ENCODE assay signal across 8 cellular contexts in the genomic region with DNA sequence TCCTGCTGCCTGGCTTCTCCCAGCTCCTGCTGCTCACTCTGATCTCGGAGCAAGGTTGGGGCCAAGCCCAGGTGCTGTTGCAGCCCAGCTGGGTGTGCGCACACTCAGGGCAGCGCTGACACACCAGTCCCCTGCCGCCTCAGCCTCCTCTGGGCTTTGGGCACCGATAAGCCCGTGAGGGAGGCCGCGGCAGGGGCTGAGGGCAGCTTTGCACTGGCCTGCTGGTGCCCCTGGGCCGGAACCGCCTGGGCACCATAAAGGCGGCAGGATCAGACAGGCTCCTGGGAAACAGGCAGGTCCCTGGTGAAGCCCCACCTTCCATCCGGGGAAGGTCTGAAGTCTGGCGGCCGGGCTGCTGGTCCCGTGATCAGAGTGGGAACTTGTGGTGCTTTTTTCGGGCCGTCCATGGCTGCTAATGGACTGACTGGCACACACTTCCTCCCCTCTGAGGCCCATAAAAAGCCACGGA.
DNase-seq lines count a peak whose midpoint lies in the region; ATAC-seq lines count a peak whose summit lies in the region.

No MANE protein-coding gene starts in this region.

- no peaks in the 10 kb centered on the region for H3K9me3 ChIP-seq in subcutaneous abdominal adipose tissue (ENCODE audit: control insufficient read depth in 5 of 5, low read length in 5 of 5)

- H3K27me3 Mint-ChIP-seq in activated naive CD4-positive, alpha-beta T cell treated with anti-CD3 and anti-CD28 coated beads, Interleukin-2, amount 50 U/mL, for 24 hours = peaks cover 23% of the 10 kb centered on the region

- no peak overlapping the region for H3K27ac ChIP-seq in subcutaneous abdominal adipose tissue (ENCODE audit: low read depth, low read length)

- peaks cover 4% of the 10 kb centered on the region for H3K4me1 Mint-ChIP-seq in activated naive CD4-positive, alpha-beta T cell treated with anti-CD3 and anti-CD28 coated beads, Interleukin-2, amount 50 U/mL, for 24 hours

- no peaks in the 10 kb centered on the region for H3K9me3 Mint-ChIP-seq in activated naive CD4-positive, alpha-beta T cell treated with anti-CD3 and anti-CD28 coated beads, Interleukin-2, amount 50 U/mL, for 24 hours

- H3K4me3 ChIP-seq in subcutaneous abdominal adipose tissue (ENCODE audit: low read depth in 1 of 5, low read length in 5 of 5) = peak overlapping the region; percentile 29 to 67 (median 63)

- no peaks in the 10 kb centered on the region for H3K27me3 ChIP-seq in subcutaneous abdominal adipose tissue (ENCODE audit: control insufficient read depth in 5 of 5, insufficient read depth in 4 of 5, low read length in 5 of 5)

- H3K4me3 Mint-ChIP-seq in activated naive CD4-positive, alpha-beta T cell treated with anti-CD3 and anti-CD28 coated beads, Interleukin-2, amount 50 U/mL, for 24 hours = peak overlapping the region; percentile 70

- peaks cover 0 to 15% (median 13%) of the 10 kb centered on the region in 5 donors for H3K4me1 ChIP-seq in subcutaneous abdominal adipose tissue (ENCODE audit: control insufficient read depth in 5 of 5, insufficient read depth in 5 of 5, low read length in 5 of 5)

- H3K36me3 Mint-ChIP-seq in activated naive CD4-positive, alpha-beta T cell treated with anti-CD3 and anti-CD28 coated beads, Interleukin-2, amount 50 U/mL, for 24 hours = no peaks in the 10 kb centered on the region

- no peak overlapping the region for H3K27ac Mint-ChIP-seq in activated naive CD4-positive, alpha-beta T cell treated with anti-CD3 and anti-CD28 coated beads, Interleukin-2, amount 50 U/mL, for 24 hours

- ATAC-seq in HG02610 (IDR thresholded peaks at IDR 0.05; ENCODE audit: unreplicated experiment) = peak; percentile 45
- no peak for ATAC-seq in HG03439 (IDR thresholded peaks at IDR 0.05; ENCODE audit: unreplicated experiment)
- ATAC-seq in HG02938 (IDR thresholded peaks at IDR 0.05; ENCODE audit: unreplicated experiment) = no peak

- H3K9ac ChIP-seq in subcutaneous abdominal adipose tissue (ENCODE audit: low read length in 5 of 5) = peak overlapping the region in 4 of 5 donors; percentile 34 to 75 (median 54)

- H3K36me3 ChIP-seq in subcutaneous abdominal adipose tissue (ENCODE audit: control insufficient read depth in 5 of 5, insufficient read depth in 5 of 5, low read length in 5 of 5) = no peaks in the 10 kb centered on the region

- peak; percentile 35 for DNase-seq in kidney tubule cell (ENCODE audit: low spot score)
- DNase-seq in T-helper 1 cell = no peak
- no peak for DNase-seq in stimulated activated CD4-positive, alpha-beta T cell treated with anti-CD3 and anti-CD28 coated beads, Interleukin-12 subunit alpha, Interleukin-12 subunit beta, amount 100 ng/mL, for 4 hours
